In genomic region chr1:2049517-2050481, GRCh38 we compare ENCODE assay signal across 8 cellular contexts. TPM values are rescaled to one million over a fixed set of nuclear protein-coding genes. Genes with fewer than 3 reads are reported as not detected.
DNase-seq lines count a peak whose midpoint lies in the region; ATAC-seq, FAIRE-seq and TF ChIP-seq lines count a peak whose summit lies in the region.

PRKCZ (plus strand) TSS chr1:2050411; CDS start chr1:2050631, 220 bp downstream.

- peaks cover 30% of the 10 kb centered on the region for H3K27me3 Mint-ChIP-seq in HFFc6 (ENCODE audit: insufficient read depth)
- peaks cover 33 to 39% of the 10 kb centered on the region in 2 donors for H3K27me3 Mint-ChIP-seq in stimulated activated naive B cell treated with anti-CD40 and anti-IgM and Interleukin-4, amounts not matched to agents 10 μg/mL and 1 μg/mL and 100 μg/mL, for 72 hours

- no peak for TF ChIP-seq POLR2A in endothelial cell of umbilical vein (IDR thresholded peaks at IDR 0.05; ENCODE audit: low read depth, low read length)

- H3K4me1 ChIP-seq in endothelial cell of umbilical vein (ENCODE audit: control insufficient read depth, extremely low read depth, insufficient read depth, low read length) (no peaks in the 10 kb centered on the region), muscle layer of duodenum (ENCODE audit: control insufficient read depth in 1 of 2, insufficient read depth in 2 of 2, low read length in 2 of 2) (peaks cover 0 to 22% of the 10 kb centered on the region in 2 donors)

- CTCF ChIA-PET in endothelial cell of umbilical vein (lab: Charles Lee) = interaction anchor here (1.8 kb wide), 1 partner anchor 89 kb away, joined by 7 read pairs; no protein-coding TSS in a partner anchor

- TF ChIP-seq CTCF in HFFc6 (IDR thresholded peaks at IDR 0.05) (peak; percentile 45), endothelial cell of umbilical vein (IDR thresholded peaks at IDR 0.05; ENCODE audit: extremely low read depth in 1 of 2, insufficient read depth in 1 of 2, low read depth in 1 of 2, low read length in 2 of 2) (peak in 1 of 2 donors; percentile 8)

- H3K9me3 ChIP-seq in endothelial cell of umbilical vein (replicated peaks; ENCODE audit: control insufficient read depth, insufficient read depth, low read length) (no peaks in the 10 kb centered on the region), muscle layer of duodenum (ENCODE audit: control insufficient read depth in 1 of 2, low read length in 2 of 2) (no peaks in the 10 kb centered on the region)

- H3K36me3 ChIP-seq in endothelial cell of umbilical vein (ENCODE audit: control insufficient read depth in 2 of 2, extremely low read depth in 1 of 2, insufficient read depth in 2 of 2, low read length in 2 of 2) = no peaks in the 10 kb centered on the region
- H3K36me3 ChIP-seq in muscle layer of duodenum (ENCODE audit: control insufficient read depth in 1 of 2, insufficient read depth in 2 of 2, low read length in 2 of 2) = no peaks in the 10 kb centered on the region

- H3K27ac Mint-ChIP-seq in HFFc6 = no peak within 1 kb of the TSS
- peak within 1 kb of the TSS; percentile 87 for H3K27ac Mint-ChIP-seq in stimulated activated naive B cell treated with anti-CD40 and anti-IgM and Interleukin-4, amounts not matched to agents 10 μg/mL and 1 μg/mL and 100 μg/mL, for 72 hours

- FAIRE-seq in endothelial cell of umbilical vein (lab: Jason Lieb, UNC) = no peak

- no peaks in the 10 kb centered on the region for H3K79me2 ChIP-seq in endothelial cell of umbilical vein (ENCODE audit: control insufficient read depth, insufficient read depth, low read length)

- no peaks in the 10 kb centered on the region for H3K9me1 ChIP-seq in endothelial cell of umbilical vein (replicated peaks; ENCODE audit: control insufficient read depth, extremely low read depth, insufficient read depth, low read length)

- H3K27me3 ChIP-seq in endothelial cell of umbilical vein (ENCODE audit: control insufficient read depth in 2 of 2, insufficient read depth in 2 of 2, low read length in 2 of 2) = peaks cover 28% of the 10 kb centered on the region in 2 experiments
- H3K27me3 ChIP-seq in muscle layer of duodenum (ENCODE audit: low read depth, low read length) = peaks cover 20% of the 10 kb centered on the region

- H4K20me1 ChIP-seq in endothelial cell of umbilical vein (replicated peaks; ENCODE audit: control insufficient read depth, extremely low read depth, insufficient read depth, low read length) = no peaks in the 10 kb centered on the region

- peak; percentile 90 to 94 for ATAC-seq in stimulated activated naive B cell treated with anti-CD40 and anti-IgM and Interleukin-4, amounts not matched to agents 10 μg/mL and 1 μg/mL and 100 μg/mL, for 72 hours (replicated peaks)

- no peaks in the 10 kb centered on the region for H3K4me1 Mint-ChIP-seq in HFFc6 (ENCODE audit: low read depth)
- peaks cover 31 to 45% of the 10 kb centered on the region in 2 donors for H3K4me1 Mint-ChIP-seq in stimulated activated naive B cell treated with anti-CD40 and anti-IgM and Interleukin-4, amounts not matched to agents 10 μg/mL and 1 μg/mL and 100 μg/mL, for 72 hours

- H3K4me2 ChIP-seq in endothelial cell of umbilical vein (ENCODE audit: insufficient read depth, low read length) = peak within 1 kb of the TSS; percentile 32

- no peak within 1 kb of the TSS for H2AFZ ChIP-seq in endothelial cell of umbilical vein (ENCODE audit: low read depth, low read length)

- BruUV-seq in endothelial cell of umbilical vein (replicated peaks; lab: Mats Ljungman, UMichigan) = no TSS peak

- dilution Hi-C loops in endothelial cell of umbilical vein (cut with MboI; ENCODE audit: extremely low pct_ligation_motif_present, low sequenced_read_pairs) = no loop called here

- H3K4me3 Mint-ChIP-seq in HFFc6 = no peak within 1 kb of the TSS
- peak within 1 kb of the TSS; percentile 77 to 86 for H3K4me3 Mint-ChIP-seq in stimulated activated naive B cell treated with anti-CD40 and anti-IgM and Interleukin-4, amounts not matched to agents 10 μg/mL and 1 μg/mL and 100 μg/mL, for 72 hours

- H3K9me3 Mint-ChIP-seq in HFFc6 = no peaks in the 10 kb centered on the region
- no peaks in the 10 kb centered on the region for H3K9me3 Mint-ChIP-seq in stimulated activated naive B cell treated with anti-CD40 and anti-IgM and Interleukin-4, amounts not matched to agents 10 μg/mL and 1 μg/mL and 100 μg/mL, for 72 hours

- intact Hi-C loops in endothelial cell of umbilical vein (cut with micrococcal nuclease) = no loop called here

- peak; percentile 90 for DNase-seq in DMS 273 (lab: John Stamatoyannopoulos, UW; ENCODE audit: unreplicated experiment)
- DNase-seq in HFFc6 = no peak
- peak; percentile 81 for DNase-seq in NCI-H526 treated with DMSO at 0.1 percent for 48 hours (lab: John Stamatoyannopoulos, UW)
- peak; percentile 73 for DNase-seq in activated CD8-positive, alpha-beta memory T cell treated with anti-CD3 and anti-CD28 coated beads, Interleukin-2, amount 50 U/mL, for 1 hour (ENCODE audit: extremely low read depth)
- no peak for DNase-seq in endothelial cell of umbilical vein (ENCODE audit: low read depth, low spot score)
- DNase-seq in stimulated activated naive B cell treated with anti-CD40 and anti-IgM and Interleukin-4, amounts not matched to agents 10 μg/mL and 1 μg/mL and 100 μg/mL, for 72 hours = peak; percentile 91
- no peak for DNase-seq in GF-D8 (lab: John Stamatoyannopoulos, UW)

- H3K4me3 ChIP-seq in endothelial cell of umbilical vein (replicated peaks in 1 of 3; ENCODE audit: insufficient read depth in 1 of 3, low read depth in 1 of 3, low read length in 3 of 3) (peak within 1 kb of the TSS in 1 of 3 experiments; percentile 11), muscle layer of duodenum (ENCODE audit: low read depth in 1 of 2, low read length in 2 of 2) (peak within 1 kb of the TSS; percentile 39 to 65)

- H3K27ac ChIP-seq in endothelial cell of umbilical vein (ENCODE audit: insufficient read depth, low read depth, low read length) = no peak within 1 kb of the TSS
- H3K27ac ChIP-seq in muscle layer of duodenum (ENCODE audit: low read length) = peak within 1 kb of the TSS; percentile 8

- H3K36me3 Mint-ChIP-seq in HFFc6 (ENCODE audit: low read depth) = no peaks in the 10 kb centered on the region
- H3K36me3 Mint-ChIP-seq in stimulated activated naive B cell treated with anti-CD40 and anti-IgM and Interleukin-4, amounts not matched to agents 10 μg/mL and 1 μg/mL and 100 μg/mL, for 72 hours = peaks cover 0 to 5% of the 10 kb centered on the region in 2 donors

- no peak within 1 kb of the TSS for H3K9ac ChIP-seq in endothelial cell of umbilical vein (replicated peaks; ENCODE audit: extremely low read depth, insufficient read depth, low read length)

- POLR2A ChIA-PET in endothelial cell of umbilical vein (lab: Charles Lee) = no interaction called here

TF ChIP-seq in endothelial cell of umbilical vein, 7 proteins besides CTCF, POLR2A, EP300 and RAD21:
- no peak for TF ChIP-seq MYC (IDR thresholded peaks at IDR 0.05; ENCODE audit: low read depth, low read length)
- TF ChIP-seq MAX (IDR thresholded peaks at IDR 0.05; ENCODE audit: insufficient read depth, insufficient read length) = no peak
- no peak for TF ChIP-seq EZH2 (IDR thresholded peaks at IDR 0.05; ENCODE audit: borderline replicate concordance, low read depth, low read length, severe bottlenecking)
- no peak for TF ChIP-seq GATA2 (IDR thresholded peaks at IDR 0.05; ENCODE audit: insufficient read depth, insufficient read length, low read depth, low read length)
- no peak for TF ChIP-seq FOS (IDR thresholded peaks at IDR 0.05; ENCODE audit: borderline replicate concordance, insufficient read depth, low read length)
- no peak for TF ChIP-seq POLR2AphosphoS5 (IDR thresholded peaks at IDR 0.05; ENCODE audit: insufficient read depth, low read depth, low read length)
- no peak for TF ChIP-seq JUN (IDR thresholded peaks at IDR 0.05; ENCODE audit: borderline replicate concordance, insufficient read depth, insufficient read length, low read depth)

RNA-seq across cellular contexts. Expression of gene PRKCZ, which starts in this region (rescaled TPM):
- total RNA-seq in HFFc6 (2021; fragmentation: NEBNext Ultra II Directional; extraction: Animal tissue kit (Norgen Biotek cat#: 25700)) = 1 to 10 TPM in 2 of 6 experiments, under 1 TPM in 4; 0.55 to 1.4 (median 0.95) TPM
- 0.44 and 1.7 TPM in 2 replicates for total RNA-seq in endothelial cell of umbilical vein
- 0.11 and 0.22 TPM in 2 replicates for polyA plus RNA-seq in endothelial cell of umbilical vein
- polyA plus RNA-seq in endothelial cell of umbilical vein (2011; cell fraction: cytosol; rRNA removed) = 0.14 and 0.25 TPM in 2 replicates
- polyA plus RNA-seq in endothelial cell of umbilical vein (2011; cell fraction: nucleus; rRNA removed) = 0.38 and 0.76 TPM in 2 replicates
- 0.15 and 0.53 TPM in 2 replicates for polyA plus RNA-seq in endothelial cell of umbilical vein (2012)
- polyA minus RNA-seq in endothelial cell of umbilical vein = 0.57 TPM in 1 of 2 replicates, not detected in the other
- polyA minus RNA-seq in endothelial cell of umbilical vein (2011; cell fraction: cytosol; rRNA and poly(A)+ RNA removed) = 5.8 TPM
- polyA minus RNA-seq in endothelial cell of umbilical vein (2011; cell fraction: nucleus; rRNA and poly(A)+ RNA removed) = not detected in 2 replicates

Comparison
In these comparisons a context has a peak if more than half of its experiments do, and no peak if none do; other contexts are left out.
1. DNase-seq: peak in DMS 273 (single experiment), NCI-H526 treated with DMSO at 0.1 percent for 48 hours (single experiment), activated CD8-positive, alpha-beta memory T cell treated with anti-CD3 and anti-CD28 coated beads, Interleukin-2, amount 50 U/mL, for 1 hour (single experiment) and stimulated activated naive B cell treated with anti-CD40 and anti-IgM and Interleukin-4, amounts not matched to agents 10 μg/mL and 1 μg/mL and 100 μg/mL, for 72 hours (single experiment); none in HFFc6 (single experiment), endothelial cell of umbilical vein (single experiment) and GF-D8 (single experiment).